In the genomic region with DNA sequence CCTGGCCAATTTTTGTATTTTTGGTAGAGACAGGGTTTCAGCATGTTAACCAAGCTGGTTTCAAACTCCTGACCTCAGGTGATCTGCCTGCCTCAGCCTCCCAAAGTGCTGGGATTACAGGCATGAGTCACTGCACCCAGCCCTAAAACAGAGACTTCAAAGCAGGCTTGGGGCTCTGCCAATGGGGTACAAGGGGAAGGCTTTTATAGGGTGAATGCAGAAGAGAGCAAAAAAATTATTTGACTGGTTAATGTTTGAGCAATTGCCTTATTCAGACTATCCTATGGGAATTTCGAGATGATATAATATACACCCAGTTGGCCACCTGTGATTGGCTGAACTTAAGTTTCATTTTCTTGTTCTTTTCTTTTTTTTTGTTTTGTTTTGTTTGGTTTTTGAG, we compare ENCODE assay signal across 1 cellular context.
TF ChIP-seq lines count a peak whose summit lies in the region.

No MANE protein-coding gene starts in this region.

TF ChIP-seq in HCT116, 20 proteins besides CTCF, POLR2A, EP300 and RAD21:
- TF ChIP-seq YY1 (IDR thresholded peaks at IDR 0.05; ENCODE audit: extremely low read depth, insufficient replicate concordance, low read depth, low read length), result no peak
- TF ChIP-seq FOSL1 (IDR thresholded peaks at IDR 0.05; ENCODE audit: low read depth), result peak; percentile 9; the same call in 1 of the 2 replicates
TF ChIP-seq in HCT116: peak in this region for 1.
